In genomic region chr10:87960230-87960629, GRCh38 we compare ENCODE assay signal across 21 cellular contexts.
DNase-seq lines count a peak whose midpoint lies in the region; TF ChIP-seq lines count a peak whose summit lies in the region.
"Had no signal": no experiment of that assay in that cellular context is flagged by ENCODE, and none has a peak within 500 bp of the region (broad histone marks: within the 10 kb centered on the region; RNA-seq: fewer than 3 reads in every experiment).

No MANE protein-coding gene starts in this region.

- H3K36me3 ChIP-seq in KOPT-K1 (ENCODE audit: insufficient read depth, low read length) = peaks cover 83% of the 10 kb centered on the region

- H3K27ac ChIP-seq in 22Rv1 = peak overlapping the region; percentile 66
- H3K27ac ChIP-seq in KOPT-K1 (ENCODE audit: low read depth, low read length, poor library complexity, severe bottlenecking) = peak overlapping the region; percentile 91
- H3K27ac ChIP-seq: adrenal gland; BLaER1 treated with 17β-estradiol and CSF1 and Interleukin-3, amounts not matched to agents 10 nM and 100 nM had no signal

- in situ Hi-C loops in astrocyte of the cerebellum (cut with HindIII; ENCODE audit: low sequenced_read_pairs) = no loop called here

- CTCF ChIA-PET in activated naive CD4-positive, alpha-beta T cell treated with anti-CD3 and anti-CD28 coated beads for 36 hours (lab: Charles Lee) = no interaction called here

- no peaks in the 10 kb centered on the region for H3K9me3 Mint-ChIP-seq in nephron progenitor cell
- H3K9me3 Mint-ChIP-seq in activated naive CD4-positive, alpha-beta T cell treated with anti-CD3 and anti-CD28 coated beads for 36 hours = no peaks in the 10 kb centered on the region
- H3K9me3 Mint-ChIP-seq: activated T-helper 2 cell treated with anti-CD3 and anti-CD28 coated beads, Interferon-gamma antibody, Interleukin-2, Interleukin-4, amounts not matched to agents 10 μg/mL and 5 μg/mL and 100 μg/mL, durations not matched to agents 14 hours and 24 hours and 36 hours; nephron had no signal

- H3K4me1 Mint-ChIP-seq in nephron progenitor cell = no peaks in the 10 kb centered on the region
- peaks cover 8% of the 10 kb centered on the region for H3K4me1 Mint-ChIP-seq in activated naive CD4-positive, alpha-beta T cell treated with anti-CD3 and anti-CD28 coated beads for 36 hours (ENCODE audit: low read depth)
- H3K4me1 Mint-ChIP-seq: nephron had no signal

- H3K27me3 Mint-ChIP-seq in nephron progenitor cell (ENCODE audit: low read depth, poor library complexity) = no peaks in the 10 kb centered on the region
- no peaks in the 10 kb centered on the region for H3K27me3 Mint-ChIP-seq in activated naive CD4-positive, alpha-beta T cell treated with anti-CD3 and anti-CD28 coated beads for 36 hours (ENCODE audit: low read depth)

- TF ChIP-seq CTCF in 22Rv1 (IDR thresholded peaks at IDR 0.05) = no peak
- no peak for TF ChIP-seq CTCF in astrocyte of the cerebellum (IDR thresholded peaks at IDR 0.05; ENCODE audit: low read depth, low read length, missing control alignments)
- no peak for TF ChIP-seq CTCF in nephron progenitor cell (IDR thresholded peaks at IDR 0.05)

- H3K4me3 ChIP-seq in astrocyte of the cerebellum (ENCODE audit: low read depth, low read length) = no peak overlapping the region
- H3K4me3 ChIP-seq: adrenal gland; BLaER1 treated with 17β-estradiol and CSF1 and Interleukin-3, amounts not matched to agents 10 nM and 100 nM; HAP-1; K562 had no signal

- H3K36me3 Mint-ChIP-seq in nephron progenitor cell (ENCODE audit: low read depth) = peaks cover 61% of the 10 kb centered on the region
- peaks cover 13% of the 10 kb centered on the region for H3K36me3 Mint-ChIP-seq in activated naive CD4-positive, alpha-beta T cell treated with anti-CD3 and anti-CD28 coated beads for 36 hours (ENCODE audit: low read depth)

- intact Hi-C loops in activated naive CD4-positive, alpha-beta T cell treated with anti-CD3 and anti-CD28 coated beads for 36 hours (cut with micrococcal nuclease) = no loop called here

- H3K9me3 ChIP-seq in KOPT-K1 (ENCODE audit: insufficient read depth, low read length, poor library complexity, severe bottlenecking) = no peaks in the 10 kb centered on the region
- H3K9me3 ChIP-seq: adrenal gland; BLaER1 treated with 17β-estradiol and CSF1 and Interleukin-3, amounts not matched to agents 10 nM and 100 nM; HAP-1 had no signal

- no peak overlapping the region for H3K4me3 Mint-ChIP-seq in nephron progenitor cell
- H3K4me3 Mint-ChIP-seq in activated naive CD4-positive, alpha-beta T cell treated with anti-CD3 and anti-CD28 coated beads for 36 hours = no peak overlapping the region
- H3K4me3 Mint-ChIP-seq: nephron had no signal

- no peak overlapping the region for H3K27ac Mint-ChIP-seq in nephron progenitor cell
- H3K27ac Mint-ChIP-seq in activated naive CD4-positive, alpha-beta T cell treated with anti-CD3 and anti-CD28 coated beads for 36 hours = no peak overlapping the region
- H3K27ac Mint-ChIP-seq: activated T-helper 2 cell treated with anti-CD3 and anti-CD28 coated beads, Interferon-gamma antibody, Interleukin-2, Interleukin-4, amounts not matched to agents 10 μg/mL and 5 μg/mL and 100 μg/mL, durations not matched to agents 14 hours and 24 hours and 36 hours had no signal

- DNase-seq in astrocyte of the cerebellum (ENCODE audit: low read depth) (peak; percentile 11), iris pigment epithelial cell (ENCODE audit: low read depth) (peak; percentile 76), nucleus accumbens (lab: John Stamatoyannopoulos, UW) (no peak), nephron progenitor cell (no peak), HK-2 (ENCODE audit: unreplicated experiment) (no peak)
- DNase-seq in activated naive CD4-positive, alpha-beta T cell treated with anti-CD3 and anti-CD28 coated beads for 36 hours = no peak
- DNase-seq: activated CD4-positive, alpha-beta T cell treated with anti-CD3 and anti-CD28 coated beads for 48 hours; adrenal gland; foreskin fibroblast; kidney glomerular epithelial cell; NCI-H1092; NCI-H2081 treated with DMSO at 0.1 percent for 48 hours; NCI-H510A; stimulated activated CD4-positive, alpha-beta T cell treated with anti-CD3 and anti-CD28 coated beads, Interleukin-4, amount 100 ng/mL, for 4 hours had no signal

Comparison
In these comparisons a context has a peak if more than half of its experiments do, and no peak if none do; other contexts are left out.
1. DNase-seq: peak in astrocyte of the cerebellum (single experiment) and iris pigment epithelial cell (single experiment); none in nucleus accumbens (0 of 56), nephron progenitor cell (single experiment), HK-2 (single experiment) and activated naive CD4-positive, alpha-beta T cell treated with anti-CD3 and anti-CD28 coated beads for 36 hours (single experiment).